ENCODE assay signal across 8 cellular contexts in the genomic region with DNA sequence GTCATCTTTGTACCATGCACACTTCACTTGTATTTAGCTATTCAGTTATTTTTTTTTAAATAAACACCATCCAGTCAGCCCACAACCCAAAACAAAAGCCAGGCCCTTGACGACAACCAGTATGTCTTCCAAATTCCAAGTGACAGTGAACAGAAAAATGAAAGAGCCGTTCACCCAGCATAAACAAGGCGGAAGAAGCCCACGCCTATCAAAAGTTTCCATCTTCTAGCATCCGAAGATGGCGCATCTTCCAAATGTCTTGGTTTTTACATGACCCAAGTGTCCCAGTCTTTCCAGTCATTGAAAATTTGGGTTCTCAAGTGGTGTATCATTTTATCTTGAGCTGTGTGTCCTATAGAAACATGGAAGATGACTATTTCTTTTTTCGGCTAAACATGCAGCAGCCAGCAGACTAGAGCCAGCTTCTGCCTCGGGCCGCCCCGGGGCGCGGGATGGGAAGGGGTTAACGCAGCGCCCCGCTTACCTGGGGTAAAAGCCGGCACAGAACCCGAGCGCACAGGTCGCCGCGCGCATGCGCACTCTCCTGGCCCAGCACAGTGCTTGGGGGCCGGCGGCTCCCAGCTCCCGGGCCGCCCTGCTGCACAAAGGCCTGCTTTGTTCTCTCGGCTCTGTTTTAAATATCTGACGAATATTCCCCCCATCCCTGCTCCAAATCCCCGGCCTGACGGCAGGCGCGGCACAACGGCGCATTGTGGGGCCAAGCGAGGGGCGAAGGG.
DNase-seq lines count a peak whose midpoint lies in the region; ATAC-seq and TF ChIP-seq lines count a peak whose summit lies in the region.

No MANE protein-coding gene starts in this region.

- peaks cover under 1% of the 10 kb centered on the region for H3K4me1 ChIP-seq in osteoblast (ENCODE audit: insufficient read depth, low read length)
- peaks cover 61 to 68% of the 10 kb centered on the region in 2 donors for H3K4me1 ChIP-seq in thyroid gland

- H3K4me3 Mint-ChIP-seq in glutamatergic neuron (ENCODE audit: unreplicated experiment): peak overlapping the region; percentile 72

- WGBS in thyroid gland, 2 donors: 48 to 52% methylated on average over 31 to 37 of the region's 37 CpGs

- no peak for ATAC-seq in GM21723 (IDR thresholded peaks at IDR 0.05; ENCODE audit: unreplicated experiment)

- H2AFZ ChIP-seq in osteoblast (ENCODE audit: low read length): no peak overlapping the region

- no peaks in the 10 kb centered on the region for H3K4me1 Mint-ChIP-seq in glutamatergic neuron (ENCODE audit: low read depth, unreplicated experiment)

- H3K27me3 ChIP-seq in osteoblast (ENCODE audit: insufficient read depth, low read length): no peaks in the 10 kb centered on the region
- H3K27me3 ChIP-seq in thyroid gland: no peaks in the 10 kb centered on the region

- peak overlapping the region; percentile 55 for H3K4me2 ChIP-seq in osteoblast (ENCODE audit: insufficient read depth, low read length)

- H3K27ac ChIP-seq in osteoblast (ENCODE audit: low read depth, low read length) (no peak overlapping the region), thyroid gland (peak overlapping the region; percentile 84 to 98 (median 95))

- intact Hi-C loops in thyroid gland (cut with DNase I): no loop called here

- H4K20me1 ChIP-seq in osteoblast (ENCODE audit: insufficient read depth, low read length): no peaks in the 10 kb centered on the region

- H3K4me3 ChIP-seq in osteoblast (ENCODE audit: insufficient read depth, low read length) (peak overlapping the region; percentile 54), thyroid gland (replicated peaks in 1 of 3) (no peak overlapping the region)

- H3K27me3 Mint-ChIP-seq in glutamatergic neuron (ENCODE audit: unreplicated experiment): no peaks in the 10 kb centered on the region

- H3K79me2 ChIP-seq in osteoblast (ENCODE audit: insufficient read depth, low read length): no peaks in the 10 kb centered on the region

- TF ChIP-seq POLR2A in thyroid gland (IDR thresholded peaks at IDR 0.05): peak in 1 of 2 donors; percentile 32

- H3K9me3 ChIP-seq in osteoblast (ENCODE audit: low read depth, low read length) (no peaks in the 10 kb centered on the region), thyroid gland (no peaks in the 10 kb centered on the region)

- H3K36me3 ChIP-seq in osteoblast (ENCODE audit: insufficient read depth, low read length): no peaks in the 10 kb centered on the region
- no peaks in the 10 kb centered on the region for H3K36me3 ChIP-seq in thyroid gland

- H3K27ac Mint-ChIP-seq in glutamatergic neuron (ENCODE audit: unreplicated experiment): no peak overlapping the region

- DNase-seq in HuH-7.5 (ENCODE audit: low spot score) (peak; percentile 84), glutamatergic neuron (peak; percentile 60), osteoblast (ENCODE audit: insufficient read length, low spot score, missing footprints) (peak; percentile 85), thyroid gland (peak; percentile 56 to 66), NCI-H1092 treated with DMSO at 0.1 percent for 48 hours (lab: John Stamatoyannopoulos, UW) (no peak), SHP77 treated with DMSO at 0.1 percent for 48 hours (lab: John Stamatoyannopoulos, UW) (no peak)
- DNase-seq in activated T-cell treated with anti-CD3 and anti-CD28 coated beads, Interleukin-2, amount 50 U/mL, for 48 hours: peak; percentile 53 to 63

- TF ChIP-seq CTCF in glutamatergic neuron (IDR thresholded peaks at IDR 0.05; ENCODE audit: partially characterized antibody, unreplicated experiment) (no peak), osteoblast (IDR thresholded peaks at IDR 0.05; ENCODE audit: extremely low read depth, low read depth, low read length) (no peak), thyroid gland (IDR thresholded peaks at IDR 0.05) (no peak)

- peaks cover 5% of the 10 kb centered on the region for H3K36me3 Mint-ChIP-seq in glutamatergic neuron (ENCODE audit: unreplicated experiment)

- no peaks in the 10 kb centered on the region for H3K9me3 Mint-ChIP-seq in glutamatergic neuron (ENCODE audit: unreplicated experiment)

Comparison
In these comparisons a context has a peak if more than half of its experiments do, and no peak if none do; other contexts are left out.
1. DNase-seq: peak in HuH-7.5 (single experiment), activated T-cell treated with anti-CD3 and anti-CD28 coated beads, Interleukin-2, amount 50 U/mL, for 48 hours (2 of 2), glutamatergic neuron (single experiment), osteoblast (single experiment) and thyroid gland (2 of 2); none in NCI-H1092 treated with DMSO at 0.1 percent for 48 hours (single experiment) and SHP77 treated with DMSO at 0.1 percent for 48 hours (single experiment).